ENCODE assay signal across 1 cellular context in the genomic region with DNA sequence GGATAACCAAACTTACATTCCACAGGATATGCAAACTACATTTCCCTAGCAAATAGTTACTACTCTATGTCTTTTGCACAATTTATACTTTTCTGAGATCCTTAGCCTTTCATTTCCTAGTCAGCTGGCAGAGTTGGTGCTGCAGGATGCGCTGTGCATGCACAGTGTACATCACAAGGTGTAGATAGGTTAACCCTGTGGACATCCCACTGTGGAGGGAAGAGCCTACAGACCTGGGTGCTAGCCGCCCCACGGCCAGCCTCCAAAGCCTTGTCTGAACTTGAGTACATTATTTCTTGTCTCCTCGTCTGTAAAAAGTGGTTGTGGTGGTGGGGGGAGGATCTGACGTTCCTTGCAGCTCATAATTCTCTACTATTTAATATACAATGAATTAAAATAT.
TF ChIP-seq lines count a peak whose summit lies in the region.

No MANE protein-coding gene starts in this region.

TF ChIP-seq in IMR-90, 13 proteins besides CTCF, POLR2A, EP300 and RAD21 (continued from another document):
- TF ChIP-seq, protein P1, sequence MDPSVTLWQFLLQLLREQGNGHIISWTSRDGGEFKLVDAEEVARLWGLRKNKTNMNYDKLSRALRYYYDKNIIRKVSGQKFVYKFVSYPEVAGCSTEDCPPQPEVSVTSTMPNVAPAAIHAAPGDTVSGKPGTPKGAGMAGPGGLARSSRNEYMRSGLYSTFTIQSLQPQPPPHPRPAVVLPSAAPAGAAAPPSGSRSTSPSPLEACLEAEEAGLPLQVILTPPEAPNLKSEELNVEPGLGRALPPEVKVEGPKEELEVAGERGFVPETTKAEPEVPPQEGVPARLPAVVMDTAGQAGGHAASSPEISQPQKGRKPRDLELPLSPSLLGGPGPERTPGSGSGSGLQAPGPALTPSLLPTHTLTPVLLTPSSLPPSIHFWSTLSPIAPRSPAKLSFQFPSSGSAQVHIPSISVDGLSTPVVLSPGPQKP (IDR thresholded peaks at IDR 0.05; ENCODE audit: borderline replicate concordance, low read depth, low read length), result no peak
- TF ChIP-seq CHD1 (IDR thresholded peaks at IDR 0.05; ENCODE audit: low read depth, low read length) (no peak), MAZ (IDR thresholded peaks at IDR 0.05; ENCODE audit: borderline replicate concordance, low read depth, low read length) (no peak), RCOR1 (IDR thresholded peaks at IDR 0.05; ENCODE audit: insufficient replicate concordance, low read length) (no peak), RFX5 (IDR thresholded peaks at IDR 0.05; ENCODE audit: low read depth, low read length) (no peak)
- TF ChIP-seq, protein P2, sequence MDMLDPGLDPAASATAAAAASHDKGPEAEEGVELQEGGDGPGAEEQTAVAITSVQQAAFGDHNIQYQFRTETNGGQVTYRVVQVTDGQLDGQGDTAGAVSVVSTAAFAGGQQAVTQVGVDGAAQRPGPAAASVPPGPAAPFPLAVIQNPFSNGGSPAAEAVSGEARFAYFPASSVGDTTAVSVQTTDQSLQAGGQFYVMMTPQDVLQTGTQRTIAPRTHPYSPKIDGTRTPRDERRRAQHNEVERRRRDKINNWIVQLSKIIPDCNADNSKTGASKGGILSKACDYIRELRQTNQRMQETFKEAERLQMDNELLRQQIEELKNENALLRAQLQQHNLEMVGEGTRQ (IDR thresholded peaks at IDR 0.05; ENCODE audit: low read depth, low read length), result no peak
TF ChIP-seq in IMR-90: peak in this region for 0.
